1 cellular context compared by ENCODE assay signal in the genomic region with DNA sequence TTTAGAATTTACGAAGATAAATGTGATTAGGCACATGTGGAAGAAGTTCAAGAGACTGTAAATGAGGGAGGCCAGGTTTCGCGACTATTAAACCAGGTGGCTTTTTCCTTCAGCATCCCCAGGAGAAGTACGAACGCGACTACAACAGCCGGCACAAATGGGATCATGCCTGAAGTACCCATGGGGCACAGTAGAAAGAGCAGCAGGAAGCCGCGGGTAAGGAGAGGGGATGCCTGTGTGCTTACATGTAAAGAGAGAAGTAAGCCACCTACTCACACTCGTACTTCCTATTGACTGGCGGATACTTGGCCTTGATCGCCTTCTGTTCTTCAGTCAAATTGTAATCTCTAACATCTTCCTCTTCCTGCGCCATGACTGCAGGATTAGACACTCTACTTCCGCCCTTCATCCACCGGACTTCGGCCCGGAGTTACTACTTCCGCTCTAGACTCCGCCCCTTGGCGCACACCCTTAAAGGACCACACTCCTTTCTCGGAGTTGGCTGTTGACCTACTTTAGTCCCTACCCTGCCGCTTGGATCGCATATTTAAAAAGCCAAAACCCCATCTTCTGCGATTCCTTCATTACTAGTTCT.
TF ChIP-seq lines count a peak whose summit lies in the region.

ZBTB8OS (minus strand) TSS at position 394 of the 595 bp plus-strand sequence; CDS start at position 373, 21 bp downstream.

TF ChIP-seq in HepG2, 621 proteins besides CTCF, POLR2A, EP300 and RAD21 (continued from another document and continues in another):
- TF ChIP-seq, protein P1, sequence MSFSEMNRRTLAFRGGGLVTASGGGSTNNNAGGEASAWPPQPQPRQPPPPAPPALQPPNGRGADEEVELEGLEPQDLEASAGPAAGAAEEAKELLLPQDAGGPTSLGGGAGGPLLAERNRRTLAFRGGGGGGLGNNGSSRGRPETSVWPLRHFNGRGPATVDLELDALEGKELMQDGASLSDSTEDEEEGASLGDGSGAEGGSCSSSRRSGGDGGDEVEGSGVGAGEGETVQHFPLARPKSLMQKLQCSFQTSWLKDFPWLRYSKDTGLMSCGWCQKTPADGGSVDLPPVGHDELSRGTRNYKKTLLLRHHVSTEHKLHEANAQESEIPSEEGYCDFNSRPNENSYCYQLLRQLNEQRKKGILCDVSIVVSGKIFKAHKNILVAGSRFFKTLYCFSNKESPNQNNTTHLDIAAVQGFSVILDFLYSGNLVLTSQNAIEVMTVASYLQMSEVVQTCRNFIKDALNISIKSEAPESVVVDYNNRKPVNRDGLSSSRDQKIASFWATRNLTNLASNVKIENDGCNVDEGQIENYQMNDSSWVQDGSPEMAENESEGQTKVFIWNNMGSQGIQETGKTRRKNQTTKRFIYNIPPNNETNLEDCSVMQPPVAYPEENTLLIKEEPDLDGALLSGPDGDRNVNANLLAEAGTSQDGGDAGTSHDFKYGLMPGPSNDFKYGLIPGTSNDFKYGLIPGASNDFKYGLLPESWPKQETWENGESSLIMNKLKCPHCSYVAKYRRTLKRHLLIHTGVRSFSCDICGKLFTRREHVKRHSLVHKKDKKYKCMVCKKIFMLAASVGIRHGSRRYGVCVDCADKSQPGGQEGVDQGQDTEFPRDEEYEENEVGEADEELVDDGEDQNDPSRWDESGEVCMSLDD (CRISPR knock-in tag; IDR thresholded peaks at IDR 0.05; ENCODE audit: borderline replicate concordance), result no peak
- TF ChIP-seq THRA (CRISPR knock-in tag; IDR thresholded peaks at IDR 0.05; ENCODE audit: borderline replicate concordance), result 0 out of 2 replicates have a peak, but pooled peaks have one; percentile 31
- TF ChIP-seq PITX1 (CRISPR knock-in tag; IDR thresholded peaks at IDR 0.05), result peak; percentile 73
- peak; percentile 82 for TF ChIP-seq POLR2AphosphoS5 (IDR thresholded peaks at IDR 0.05; ENCODE audit: low read depth, low read length)
- TF ChIP-seq, protein P2, sequence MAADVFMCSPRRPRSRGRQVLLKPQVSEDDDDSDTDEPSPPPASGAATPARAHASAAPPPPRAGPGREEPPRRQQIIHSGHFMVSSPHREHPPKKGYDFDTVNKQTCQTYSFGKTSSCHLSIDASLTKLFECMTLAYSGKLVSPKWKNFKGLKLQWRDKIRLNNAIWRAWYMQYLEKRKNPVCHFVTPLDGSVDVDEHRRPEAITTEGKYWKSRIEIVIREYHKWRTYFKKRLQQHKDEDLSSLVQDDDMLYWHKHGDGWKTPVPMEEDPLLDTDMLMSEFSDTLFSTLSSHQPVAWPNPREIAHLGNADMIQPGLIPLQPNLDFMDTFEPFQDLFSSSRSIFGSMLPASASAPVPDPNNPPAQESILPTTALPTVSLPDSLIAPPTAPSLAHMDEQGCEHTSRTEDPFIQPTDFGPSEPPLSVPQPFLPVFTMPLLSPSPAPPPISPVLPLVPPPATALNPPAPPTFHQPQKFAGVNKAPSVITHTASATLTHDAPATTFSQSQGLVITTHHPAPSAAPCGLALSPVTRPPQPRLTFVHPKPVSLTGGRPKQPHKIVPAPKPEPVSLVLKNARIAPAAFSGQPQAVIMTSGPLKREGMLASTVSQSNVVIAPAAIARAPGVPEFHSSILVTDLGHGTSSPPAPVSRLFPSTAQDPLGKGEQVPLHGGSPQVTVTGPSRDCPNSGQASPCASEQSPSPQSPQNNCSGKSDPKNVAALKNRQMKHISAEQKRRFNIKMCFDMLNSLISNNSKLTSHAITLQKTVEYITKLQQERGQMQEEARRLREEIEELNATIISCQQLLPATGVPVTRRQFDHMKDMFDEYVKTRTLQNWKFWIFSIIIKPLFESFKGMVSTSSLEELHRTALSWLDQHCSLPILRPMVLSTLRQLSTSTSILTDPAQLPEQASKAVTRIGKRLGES (CRISPR knock-in tag; IDR thresholded peaks at IDR 0.05; ENCODE audit: borderline replicate concordance), result no peak
- TF ChIP-seq PHF21A (CRISPR knock-in tag; IDR thresholded peaks at IDR 0.05), result 0 out of 2 replicates have a peak, but pooled peaks have one; percentile 7
- TF ChIP-seq PAXIP1 (CRISPR knock-in tag; conservative IDR thresholded peaks at IDR 0.05), result no peak
- no peak for TF ChIP-seq ZNF567 (CRISPR knock-in tag; IDR thresholded peaks at IDR 0.05; ENCODE audit: borderline replicate concordance)
- TF ChIP-seq TEAD2 (CRISPR knock-in tag; IDR thresholded peaks at IDR 0.05), result no peak
- TF ChIP-seq, protein P3, sequence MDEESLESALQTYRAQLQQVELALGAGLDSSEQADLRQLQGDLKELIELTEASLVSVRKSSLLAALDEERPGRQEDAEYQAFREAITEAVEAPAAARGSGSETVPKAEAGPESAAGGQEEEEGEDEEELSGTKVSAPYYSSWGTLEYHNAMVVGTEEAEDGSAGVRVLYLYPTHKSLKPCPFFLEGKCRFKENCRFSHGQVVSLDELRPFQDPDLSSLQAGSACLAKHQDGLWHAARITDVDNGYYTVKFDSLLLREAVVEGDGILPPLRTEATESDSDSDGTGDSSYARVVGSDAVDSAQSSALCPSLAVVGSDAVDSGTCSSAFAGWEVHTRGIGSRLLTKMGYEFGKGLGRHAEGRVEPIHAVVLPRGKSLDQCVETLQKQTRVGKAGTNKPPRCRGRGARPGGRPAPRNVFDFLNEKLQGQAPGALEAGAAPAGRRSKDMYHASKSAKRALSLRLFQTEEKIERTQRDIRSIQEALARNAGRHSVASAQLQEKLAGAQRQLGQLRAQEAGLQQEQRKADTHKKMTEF (CRISPR knock-in tag; IDR thresholded peaks at IDR 0.05), result peak; percentile 26; the same call in 1 of the 2 replicates
- TF ChIP-seq ZNF329 (CRISPR knock-in tag; IDR thresholded peaks at IDR 0.05; ENCODE audit: low read depth), result no peak
- TF ChIP-seq PHF20 (CRISPR knock-in tag; IDR thresholded peaks at IDR 0.05), result peak; percentile 75
- peak; percentile 58; the same call in 1 of the 2 replicates for TF ChIP-seq NR2C2 (CRISPR knock-in tag; IDR thresholded peaks at IDR 0.05; ENCODE audit: borderline replicate concordance)
- no peak for TF ChIP-seq TBL1XR1 (IDR thresholded peaks at IDR 0.05; ENCODE audit: borderline replicate concordance, low read length, partially characterized antibody)
- no peak for TF ChIP-seq ZNF253 (CRISPR knock-in tag; IDR thresholded peaks at IDR 0.05; ENCODE audit: borderline replicate concordance)
- TF ChIP-seq LRRFIP1 (CRISPR knock-in tag; conservative IDR thresholded peaks at IDR 0.05), result no peak
- no peak for TF ChIP-seq ZNF773 (CRISPR knock-in tag; IDR thresholded peaks at IDR 0.05; ENCODE audit: borderline replicate concordance)
- no peak for TF ChIP-seq NFAT5 (CRISPR knock-in tag; IDR thresholded peaks at IDR 0.05)
- TF ChIP-seq, protein P4, sequence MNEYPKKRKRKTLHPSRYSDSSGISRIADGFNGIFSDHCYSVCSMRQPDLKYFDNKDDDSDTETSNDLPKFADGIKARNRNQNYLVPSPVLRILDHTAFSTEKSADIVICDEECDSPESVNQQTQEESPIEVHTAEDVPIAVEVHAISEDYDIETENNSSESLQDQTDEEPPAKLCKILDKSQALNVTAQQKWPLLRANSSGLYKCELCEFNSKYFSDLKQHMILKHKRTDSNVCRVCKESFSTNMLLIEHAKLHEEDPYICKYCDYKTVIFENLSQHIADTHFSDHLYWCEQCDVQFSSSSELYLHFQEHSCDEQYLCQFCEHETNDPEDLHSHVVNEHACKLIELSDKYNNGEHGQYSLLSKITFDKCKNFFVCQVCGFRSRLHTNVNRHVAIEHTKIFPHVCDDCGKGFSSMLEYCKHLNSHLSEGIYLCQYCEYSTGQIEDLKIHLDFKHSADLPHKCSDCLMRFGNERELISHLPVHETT (CRISPR knock-in tag; conservative IDR thresholded peaks at IDR 0.05), result no peak
- TF ChIP-seq RARA (CRISPR knock-in tag; IDR thresholded peaks at IDR 0.05), result no peak
- TF ChIP-seq PHF5A (CRISPR knock-in tag; IDR thresholded peaks at IDR 0.05; ENCODE audit: low read depth, unreplicated experiment), result peak; percentile 56
- TF ChIP-seq KLF6 (CRISPR knock-in tag; IDR thresholded peaks at IDR 0.05), result no peak
- no peak for TF ChIP-seq ZNF468 (CRISPR knock-in tag; IDR thresholded peaks at IDR 0.05)
- 0 out of 2 replicates have a peak, but pooled peaks have one; percentile 32 for TF ChIP-seq PPARG (CRISPR knock-in tag; conservative IDR thresholded peaks at IDR 0.05)
- no peak for TF ChIP-seq IRX3 (CRISPR knock-in tag; IDR thresholded peaks at IDR 0.05; ENCODE audit: borderline replicate concordance, low read depth)
- TF ChIP-seq CREBL2 (CRISPR knock-in tag; IDR thresholded peaks at IDR 0.05; ENCODE audit: borderline replicate concordance), result no peak
- TF ChIP-seq SYNCRIP (IDR thresholded peaks at IDR 0.05; ENCODE audit: insufficient read depth, low read depth, low read length), result no peak
- no peak for TF ChIP-seq ZFP90 (CRISPR knock-in tag; IDR thresholded peaks at IDR 0.05; ENCODE audit: borderline replicate concordance)
